8 cellular contexts compared by ENCODE assay signal in genomic region chr17:1398900-1399299, GRCh38. TPM values are rescaled to one million over a fixed set of nuclear protein-coding genes. Genes with fewer than 3 reads are reported as not detected.
DNase-seq lines count a peak whose midpoint lies in the region; ATAC-seq and TF ChIP-seq lines count a peak whose summit lies in the region.

No MANE protein-coding gene starts in this region.

- peaks cover 29% of the 10 kb centered on the region for H3K36me3 Mint-ChIP-seq in T-helper 2 cell treated with Interferon-gamma antibody and Interleukin-4, amounts not matched to agents 5 μg/mL and 100 μg/mL, for 36 hours (ENCODE audit: low read depth)
- peaks cover 14% of the 10 kb centered on the region for H3K36me3 Mint-ChIP-seq in neural crest cell (ENCODE audit: low read depth)

- DNase-seq in activated CD4-positive, alpha-beta T cell treated with anti-CD3 and anti-CD28 coated beads for 48 hours, result peak; percentile 37
- no peak for DNase-seq in activated CD4-positive, alpha-beta T cell treated with anti-CD3 and anti-CD28 coated beads for 1 hour
- DNase-seq in T-helper 2 cell treated with Interferon-gamma antibody and Interleukin-4, amounts not matched to agents 5 μg/mL and 100 μg/mL, for 36 hours (ENCODE audit: low spot score), result peak; percentile 18
- DNase-seq in epithelial cell of proximal tubule (ENCODE audit: low read depth) (no peak), neural crest cell (ENCODE audit: low read depth, low spot score) (peak; percentile 12), NCI-H226 (no peak)

- peak overlapping the region; percentile 95 for H3K4me3 ChIP-seq in epithelial cell of proximal tubule (ENCODE audit: low read depth, low read length)

- no peak for ATAC-seq in GM21786 (IDR thresholded peaks at IDR 0.05; ENCODE audit: unreplicated experiment)
- no peak for ATAC-seq in HG03439 (IDR thresholded peaks at IDR 0.05; ENCODE audit: unreplicated experiment)

- H3K27ac Mint-ChIP-seq in T-helper 2 cell treated with Interferon-gamma antibody and Interleukin-4, amounts not matched to agents 5 μg/mL and 100 μg/mL, for 36 hours, result peak overlapping the region; percentile 97
- peak overlapping the region; percentile 100 for H3K27ac Mint-ChIP-seq in neural crest cell (ENCODE audit: unreplicated experiment)

- H3K27me3 Mint-ChIP-seq in T-helper 2 cell treated with Interferon-gamma antibody and Interleukin-4, amounts not matched to agents 5 μg/mL and 100 μg/mL, for 36 hours (ENCODE audit: low read depth), result peaks cover 6% of the 10 kb centered on the region
- H3K27me3 Mint-ChIP-seq in neural crest cell (ENCODE audit: low read depth), result peaks cover 4% of the 10 kb centered on the region

- no peaks in the 10 kb centered on the region for H3K9me3 Mint-ChIP-seq in T-helper 2 cell treated with Interferon-gamma antibody and Interleukin-4, amounts not matched to agents 5 μg/mL and 100 μg/mL, for 36 hours
- H3K9me3 Mint-ChIP-seq in neural crest cell, result no peaks in the 10 kb centered on the region

- H3K4me3 Mint-ChIP-seq in T-helper 2 cell treated with Interferon-gamma antibody and Interleukin-4, amounts not matched to agents 5 μg/mL and 100 μg/mL, for 36 hours, result peak overlapping the region; percentile 98
- peak overlapping the region; percentile 100 for H3K4me3 Mint-ChIP-seq in neural crest cell

- no peak for TF ChIP-seq CTCF in epithelial cell of proximal tubule (conservative IDR thresholded peaks at IDR 0.05; ENCODE audit: low read depth, low read length)
- TF ChIP-seq CTCF in neural crest cell (conservative IDR thresholded peaks at IDR 0.05), result no peak

- peaks cover 28% of the 10 kb centered on the region for H3K4me1 Mint-ChIP-seq in T-helper 2 cell treated with Interferon-gamma antibody and Interleukin-4, amounts not matched to agents 5 μg/mL and 100 μg/mL, for 36 hours (ENCODE audit: low read depth)
- H3K4me1 Mint-ChIP-seq in neural crest cell, result peaks cover 32% of the 10 kb centered on the region

RNA-seq across cellular contexts. Expression of gene YWHAE, which starts 1.1 kb away (rescaled TPM):
- total RNA-seq in epithelial cell of proximal tubule (1,115 and 1,239 TPM in 2 replicates), neural crest cell (1,231 and 1,295 TPM in 2 replicates)

RNA-seq across cellular contexts. Expression of gene CRK, which starts 57.1 kb away (rescaled TPM):
- total RNA-seq in epithelial cell of proximal tubule (57.1 and 82.8 TPM in 2 replicates), neural crest cell (57.5 and 58.5 TPM in 2 replicates)

Comparison
In these comparisons a context has a peak if more than half of its experiments do, and no peak if none do; other contexts are left out.
1. DNase-seq: peak in activated CD4-positive, alpha-beta T cell treated with anti-CD3 and anti-CD28 coated beads for 48 hours (single experiment), T-helper 2 cell treated with Interferon-gamma antibody and Interleukin-4, amounts not matched to agents 5 μg/mL and 100 μg/mL, for 36 hours (single experiment) and neural crest cell (single experiment); none in activated CD4-positive, alpha-beta T cell treated with anti-CD3 and anti-CD28 coated beads for 1 hour (single experiment), epithelial cell of proximal tubule (single experiment) and NCI-H226 (single experiment).